27 cellular contexts compared by ENCODE assay signal in genomic region chr9:135805422-135806022, GRCh38.
DNase-seq lines count a peak whose midpoint lies in the region; ATAC-seq, FAIRE-seq and TF ChIP-seq lines count a peak whose summit lies in the region.
"Had no signal": no experiment of that assay in that cellular context is flagged by ENCODE, and none has a peak within 500 bp of the region (broad histone marks: within the 10 kb centered on the region; RNA-seq: fewer than 3 reads in every experiment).

No MANE protein-coding gene starts in this region.

- POLR2A ChIA-PET in HepG2 (lab: Yijun Ruan, JAX) = no interaction called here

- H3K79me2 ChIP-seq in H9 (ENCODE audit: insufficient read depth, low read length) (no peaks in the 10 kb centered on the region), HepG2 (ENCODE audit: insufficient read depth, low read length) (no peaks in the 10 kb centered on the region), smooth muscle cell (ENCODE audit: low read depth) (no peaks in the 10 kb centered on the region)

- H3K4me1 ChIP-seq in H9 (ENCODE audit: insufficient read depth, low read length) = no peaks in the 10 kb centered on the region
- peaks cover 9% of the 10 kb centered on the region for H3K4me1 ChIP-seq in HepG2 (ENCODE audit: insufficient read depth, low read length)
- no peaks in the 10 kb centered on the region for H3K4me1 ChIP-seq in smooth muscle cell (ENCODE audit: low read depth)
- H3K4me1 ChIP-seq: esophagus squamous epithelium, upper lobe of left lung had no signal

- no peaks in the 10 kb centered on the region for H3K79me1 ChIP-seq in H9 (ENCODE audit: insufficient read depth, low read depth, low read length, poor library complexity, severe bottlenecking)

- H2AFZ ChIP-seq in H9 (ENCODE audit: low read length) = no peak overlapping the region
- no peak overlapping the region for H2AFZ ChIP-seq in HepG2 (ENCODE audit: low read length)
- H2AFZ ChIP-seq in smooth muscle cell (ENCODE audit: low read depth) = no peak overlapping the region
- H2AFZ ChIP-seq: GM23248 had no signal

- H4K91ac ChIP-seq in H9 (ENCODE audit: insufficient read length, low read depth, low read length) = no peak overlapping the region

- H3K18ac ChIP-seq in H9 (ENCODE audit: insufficient read length, low read depth, low read length) = no peak overlapping the region

- DNase-seq in H9 (peak; percentile 31), HepG2 (ENCODE audit: low spot score) (no peak), smooth muscle cell (lab: John Stamatoyannopoulos, UW; ENCODE audit: unreplicated experiment) (no peak), NCI-H82 (lab: John Stamatoyannopoulos, UW) (no peak), left lobe of liver (ENCODE audit: low spot score) (no peak)
- DNase-seq: activated CD4-positive, alpha-beta T cell treated with anti-CD3 and anti-CD28 coated beads, Interleukin-2, amount 10 ng/mL, durations not matched to agents 7 days and 5 days; activated naive CD4-positive, alpha-beta T cell treated with anti-CD3 and anti-CD28 coated beads, Interleukin-2, amount 10 ng/mL, durations not matched to agents 7 days and 5 days; amniotic stem cell; DMS79 treated with DMSO at 0.1 percent for 48 hours; esophagus squamous epithelium; foreskin melanocyte; GF-D8; NCI-H1105; NCI-H187 treated with DMSO at 0.1 percent for 48 hours; NCI-H2171 treated with DMSO at 0.1 percent for 48 hours; NCI-H524; NK-92 treated with Interleukin-12 subunit alpha and Interleukin-12 subunit beta, amount 100 ng/mL, for 24 hours; SIG-M5; SW 1271; T1000 had no signal

- no peak overlapping the region for H2AK5ac ChIP-seq in H9 (ENCODE audit: insufficient read length, low read length)

- H2BK120ac ChIP-seq in H9 (ENCODE audit: low read depth, low read length, poor library complexity, severe bottlenecking) = no peak overlapping the region

- H3K36me3 ChIP-seq in HepG2 (replicated peaks in 1 of 2; ENCODE audit: control insufficient read depth in 1 of 2, insufficient read depth in 2 of 2, low read length in 2 of 2) = peaks cover 2 to 8% of the 10 kb centered on the region in 2 experiments; a peak in 4 of 5 replicates
- peaks cover 2% of the 10 kb centered on the region for H3K36me3 ChIP-seq in smooth muscle cell (ENCODE audit: low read depth)
- H3K36me3 ChIP-seq: ovary had no signal

- peaks cover 5 to 14% (median 7%) of the 10 kb centered on the region in 3 experiments; a peak in 5 of 7 replicates for H3K36me3 Mint-ChIP-seq in H9 (ENCODE audit: insufficient read depth in 1 of 3, low read depth in 3 of 3)
- peaks cover 25% of the 10 kb centered on the region for H3K36me3 Mint-ChIP-seq in activated T-helper 17 cell treated with anti-CD3 and anti-CD28 coated beads, Interleukin-2, amount 50 U/mL, for 72 hours (ENCODE audit: low read depth)

- H4K5ac ChIP-seq in H9 (ENCODE audit: insufficient read length, low read depth, low read length) = no peak overlapping the region

- no peak overlapping the region for H2BK15ac ChIP-seq in H9 (ENCODE audit: low read depth, low read length)

- no peaks in the 10 kb centered on the region for H3K27me3 ChIP-seq in H9 (ENCODE audit: insufficient read depth, low read length)
- no peaks in the 10 kb centered on the region; a peak in 1 of 5 replicates for H3K27me3 ChIP-seq in HepG2 (ENCODE audit: control insufficient read depth in 1 of 2, insufficient read depth in 2 of 2, low read length in 2 of 2)
- H3K27me3 ChIP-seq in smooth muscle cell (ENCODE audit: low read depth) = no peaks in the 10 kb centered on the region
- H3K27me3 ChIP-seq: esophagus squamous epithelium, ovary, upper lobe of left lung had no signal

- no peak overlapping the region for H2BK5ac ChIP-seq in H9 (ENCODE audit: insufficient read length, low read length)

- BruUV-seq in HepG2 (replicated peaks; lab: Mats Ljungman, UMichigan) = no TSS peak

- no peak overlapping the region for H2BK12ac ChIP-seq in H9 (ENCODE audit: insufficient read length, low read depth, low read length)

- H3K4me3 ChIP-seq in HepG2 (replicated peaks in 1 of 3; ENCODE audit: insufficient read depth in 1 of 3, low read depth in 2 of 3, low read length in 3 of 3) (no peak overlapping the region), smooth muscle cell (no peak overlapping the region)
- H3K4me3 ChIP-seq: coronary artery, esophagus squamous epithelium, GM23248, ovary, upper lobe of left lung had no signal

- no peak for TF ChIP-seq CTCF in H9 (conservative IDR thresholded peaks at IDR 0.05)
- TF ChIP-seq CTCF in HepG2 (CRISPR knock-in tag; IDR thresholded peaks at IDR 0.05) = no peak
- TF ChIP-seq CTCF in smooth muscle cell (IDR thresholded peaks at IDR 0.05; ENCODE audit: borderline replicate concordance, insufficient read depth, poor library complexity, severe bottlenecking) = no peak

- peaks cover 7 to 16% of the 10 kb centered on the region in 2 experiments for H3K4me1 Mint-ChIP-seq in H9
- peaks cover 8% of the 10 kb centered on the region for H3K4me1 Mint-ChIP-seq in activated T-helper 17 cell treated with anti-CD3 and anti-CD28 coated beads, Interleukin-2, amount 50 U/mL, for 72 hours
- H3K4me1 Mint-ChIP-seq: activated CD4-positive, alpha-beta T cell treated with anti-CD3 and anti-CD28 coated beads, Interleukin-2, amount 10 ng/mL, durations not matched to agents 7 days and 5 days had no signal

- no peak overlapping the region for H3K14ac ChIP-seq in H9 (ENCODE audit: insufficient read depth, low read length)

- TF ChIP-seq EP300 in HepG2 (IDR thresholded peaks at IDR 0.05; ENCODE audit: low read depth in 2 of 2, low read length in 2 of 2) = no peak
- no peak for TF ChIP-seq EP300 in HepG2 (CRISPR knock-in tag; IDR thresholded peaks at IDR 0.05; ENCODE audit: borderline replicate concordance)

- no peaks in the 10 kb centered on the region for H3F3A ChIP-seq in smooth muscle cell (ENCODE audit: low read depth)

- no peak overlapping the region for H3T11ph ChIP-seq in H9 (ENCODE audit: low read length)

- H3K56ac ChIP-seq in H9 (ENCODE audit: insufficient read length, low read depth, low read length) = no peak overlapping the region

- no peak overlapping the region for H3K23ac ChIP-seq in H9 (ENCODE audit: insufficient read length, low read depth, low read length)

- no peaks in the 10 kb centered on the region; the same call in 1 of the 2 replicates for H3K27me3 Mint-ChIP-seq in H9 (ENCODE audit: low read depth)
- H3K27me3 Mint-ChIP-seq in activated T-helper 17 cell treated with anti-CD3 and anti-CD28 coated beads, Interleukin-2, amount 50 U/mL, for 72 hours = no peaks in the 10 kb centered on the region
- H3K27me3 Mint-ChIP-seq: activated CD4-positive, alpha-beta T cell treated with anti-CD3 and anti-CD28 coated beads, Interleukin-2, amount 10 ng/mL, durations not matched to agents 7 days and 5 days; activated naive CD4-positive, alpha-beta T cell treated with anti-CD3 and anti-CD28 coated beads, Interleukin-2, amount 10 ng/mL, durations not matched to agents 7 days and 5 days had no signal

- H4K8ac ChIP-seq in H9 (replicated peaks; ENCODE audit: insufficient read length, low read depth, low read length) = no peak overlapping the region

- CTCF ChIA-PET in HepG2 (lab: Yijun Ruan, JAX; ENCODE audit: low intra/inter-chr PET ratio, low total read pairs) = no interaction called here

- H3K4me3 Mint-ChIP-seq in H9 = no peak overlapping the region
- no peak overlapping the region for H3K4me3 Mint-ChIP-seq in activated T-helper 17 cell treated with anti-CD3 and anti-CD28 coated beads, Interleukin-2, amount 50 U/mL, for 72 hours
- H3K4me3 Mint-ChIP-seq: activated CD4-positive, alpha-beta T cell treated with anti-CD3 and anti-CD28 coated beads, Interleukin-2, amount 10 ng/mL, durations not matched to agents 7 days and 5 days; activated naive CD4-positive, alpha-beta T cell treated with anti-CD3 and anti-CD28 coated beads, Interleukin-2, amount 10 ng/mL, durations not matched to agents 7 days and 5 days had no signal

- no peak overlapping the region for H3K9ac ChIP-seq in H9 (ENCODE audit: extremely low read depth, insufficient read length, low read length)
- no peak overlapping the region for H3K9ac ChIP-seq in HepG2 (ENCODE audit: insufficient read depth, low read depth, low read length)
- H3K9ac ChIP-seq in smooth muscle cell (ENCODE audit: low read depth) = no peak overlapping the region
- H3K9ac ChIP-seq: GM23248 had no signal

- H3K9me3 ChIP-seq in H9 (ENCODE audit: control insufficient read depth, low read depth, low read length) (no peaks in the 10 kb centered on the region), HepG2 (ENCODE audit: low read length) (no peaks in the 10 kb centered on the region), smooth muscle cell (replicated peaks; ENCODE audit: low read depth) (no peaks in the 10 kb centered on the region)
- H3K9me3 ChIP-seq: esophagus squamous epithelium, ovary, upper lobe of left lung had no signal

- no peaks in the 10 kb centered on the region for H4K20me1 ChIP-seq in H9 (ENCODE audit: control insufficient read depth, insufficient read depth, insufficient read length)
- H4K20me1 ChIP-seq in HepG2 (ENCODE audit: insufficient read depth, low read length) = no peaks in the 10 kb centered on the region
- H4K20me1 ChIP-seq in smooth muscle cell (ENCODE audit: low read depth) = no peaks in the 10 kb centered on the region

- no peaks in the 10 kb centered on the region; a peak in 1 of 5 replicates for H3K9me3 Mint-ChIP-seq in H9
- H3K9me3 Mint-ChIP-seq in activated T-helper 17 cell treated with anti-CD3 and anti-CD28 coated beads, Interleukin-2, amount 50 U/mL, for 72 hours = no peaks in the 10 kb centered on the region
- H3K9me3 Mint-ChIP-seq: activated CD4-positive, alpha-beta T cell treated with anti-CD3 and anti-CD28 coated beads, Interleukin-2, amount 10 ng/mL, durations not matched to agents 7 days and 5 days; activated naive CD4-positive, alpha-beta T cell treated with anti-CD3 and anti-CD28 coated beads, Interleukin-2, amount 10 ng/mL, durations not matched to agents 7 days and 5 days had no signal

- no peak overlapping the region for H3K4ac ChIP-seq in H9 (ENCODE audit: low read depth, low read length)

- no peak for TF ChIP-seq RAD21 in HepG2 (CRISPR knock-in tag; IDR thresholded peaks at IDR 0.05)

- H3K4me2 ChIP-seq in H9 (ENCODE audit: insufficient read depth, insufficient read length, low read length) (no peak overlapping the region), HepG2 (ENCODE audit: low read depth, low read length) (no peak overlapping the region), smooth muscle cell (no peak overlapping the region)

- ATAC-seq in activated T-helper 17 cell treated with anti-CD3 and anti-CD28 coated beads, Interleukin-2, amount 50 U/mL, for 72 hours (replicated peaks) = no peak
- ATAC-seq in HepG2 (no peak), left lobe of liver (no peak), GM19452 (IDR thresholded peaks at IDR 0.05; ENCODE audit: unreplicated experiment) (no peak)

- FAIRE-seq in HepG2 (lab: Jason Lieb, UNC) = no peak

- no peak overlapping the region for H3K27ac ChIP-seq in H9 (ENCODE audit: insufficient read length, low read depth, low read length)
- no peak overlapping the region for H3K27ac ChIP-seq in HepG2 (ENCODE audit: extremely low read length, insufficient read depth, low read length)
- H3K27ac ChIP-seq in smooth muscle cell (ENCODE audit: low read depth) = peak overlapping the region; percentile 28
- H3K27ac ChIP-seq: C4-2B, esophagus squamous epithelium, GM23248, ovary, upper lobe of left lung had no signal

- peak overlapping the region; percentile 46 to 79 (median 74); a peak in 4 of 7 replicates for H3K27ac Mint-ChIP-seq in H9
- H3K27ac Mint-ChIP-seq in activated T-helper 17 cell treated with anti-CD3 and anti-CD28 coated beads, Interleukin-2, amount 50 U/mL, for 72 hours = peak overlapping the region; percentile 55
- H3K27ac Mint-ChIP-seq: activated CD4-positive, alpha-beta T cell treated with anti-CD3 and anti-CD28 coated beads, Interleukin-2, amount 10 ng/mL, durations not matched to agents 7 days and 5 days; activated naive CD4-positive, alpha-beta T cell treated with anti-CD3 and anti-CD28 coated beads, Interleukin-2, amount 10 ng/mL, durations not matched to agents 7 days and 5 days had no signal

- no peak overlapping the region for H2BK20ac ChIP-seq in H9 (ENCODE audit: low read depth, low read length, poor library complexity, severe bottlenecking)

- TF ChIP-seq POLR2A in HepG2 (IDR thresholded peaks at IDR 0.05; ENCODE audit: insufficient read depth in 1 of 2, low read depth in 2 of 2, low read length in 2 of 2) = no peak

- no peaks in the 10 kb centered on the region for H3K23me2 ChIP-seq in H9 (ENCODE audit: insufficient read length, low read depth, low read length, poor library complexity, severe bottlenecking)

- intact Hi-C loops in HepG2 (cut with micrococcal nuclease; ENCODE audit: unreplicated experiment) = no loop called here

- no CpG with 5 or more reads among the region's 22 CpGs for WGBS in H9 (ENCODE audit: extremely low coverage, insufficient read length, low lambda C conversion rate)
- WGBS in HepG2 (ENCODE audit: low lambda C conversion rate) = 96% methylated on average over 21 of the region's 22 CpGs
- 92% methylated on average over 19 of the region's 22 CpGs for WGBS in smooth muscle cell (ENCODE audit: low lambda C conversion rate)

- in situ Hi-C loops in HepG2 (cut with HindIII; ENCODE audit: extremely low pct_ligation_motif_present, low pct_unique_long_range_greater_than_20kb) = no loop called here
